ENCODE assay signal across 7 cellular contexts in genomic region chr16:67514382-67514828, GRCh38. TPM values are rescaled to one million over a fixed set of nuclear protein-coding genes. Genes with fewer than 3 reads are reported as not detected.
DNase-seq lines count a peak whose midpoint lies in the region; ATAC-seq and TF ChIP-seq lines count a peak whose summit lies in the region.

No MANE protein-coding gene starts in this region.

- H3K36me3 Mint-ChIP-seq in activated CD4-positive, alpha-beta T cell treated with anti-CD3 and anti-CD28 coated beads for 36 hours (ENCODE audit: low read depth), result no peaks in the 10 kb centered on the region

- POLR2A ChIA-PET in activated CD4-positive, alpha-beta T cell treated with anti-CD3 and anti-CD28 coated beads for 36 hours (lab: Charles Lee), result interaction anchor here (0.7 to 1.1 kb wide), 3 partner anchors 15 to 781 kb away, joined by 3 to 5 read pairs (median 3); no protein-coding TSS in a partner anchor

- DNase-seq in NCI-H446 treated with DMSO at 0.1 percent for 48 hours (lab: John Stamatoyannopoulos, UW) (peak; percentile 51), dedifferentiated amniotic fluid mesenchymal stem cell (ENCODE audit: extremely low spot score) (peak; percentile 78), lung microvascular endothelial cell (ENCODE audit: low read depth in 2 of 2) (peak; percentile 83 to 84)
- peak; percentile 91 for DNase-seq in activated CD4-positive, alpha-beta T cell treated with anti-CD3 and anti-CD28 coated beads for 36 hours
- DNase-seq in stimulated activated CD8-positive, alpha-beta memory T cell treated with anti-CD3 and anti-CD28 coated beads, Interleukin-4, amount 100 ng/mL, for 24 hours (ENCODE audit: low read depth), result peak; percentile 69

- CTCF ChIA-PET in activated CD4-positive, alpha-beta T cell treated with anti-CD3 and anti-CD28 coated beads for 36 hours (lab: Charles Lee), result interaction anchor here (0.6 to 17.0 kb wide), 19 partner anchors 9 to 603 kb away, joined by 3 to 390 read pairs (median 4); partner anchors contain the start of genes AGRP, ATP6V0D1 and CARMIL2

- no peaks in the 10 kb centered on the region for H3K9me3 Mint-ChIP-seq in activated CD4-positive, alpha-beta T cell treated with anti-CD3 and anti-CD28 coated beads for 36 hours (ENCODE audit: low read depth)

- ATAC-seq in HG02885 (IDR thresholded peaks at IDR 0.05; ENCODE audit: poor library complexity, unreplicated experiment), result peak; percentile 41
- ATAC-seq in activated CD4-positive, alpha-beta T cell treated with anti-CD3 and anti-CD28 coated beads for 36 hours, result peak; percentile 91

- H3K27ac Mint-ChIP-seq in activated CD4-positive, alpha-beta T cell treated with anti-CD3 and anti-CD28 coated beads for 36 hours, result peak overlapping the region; percentile 55

- no peaks in the 10 kb centered on the region for H3K27me3 Mint-ChIP-seq in activated CD4-positive, alpha-beta T cell treated with anti-CD3 and anti-CD28 coated beads for 36 hours

- TF ChIP-seq CTCF in GM12873 (IDR thresholded peaks at IDR 0.05; ENCODE audit: insufficient read depth, low read depth, low read length, missing control alignments), result peak; percentile 75

- no peak overlapping the region for H3K4me3 Mint-ChIP-seq in activated CD4-positive, alpha-beta T cell treated with anti-CD3 and anti-CD28 coated beads for 36 hours

- intact Hi-C loops in activated CD4-positive, alpha-beta T cell treated with anti-CD3 and anti-CD28 coated beads for 36 hours (cut with DNase I, micrococcal nuclease), result loop anchor here (1.0 kb wide), 2 partner anchors 20 to 33 kb away; partner anchors contain the start of gene ATP6V0D1 (in 2 of the 2)

- peaks cover 8% of the 10 kb centered on the region for H3K4me1 Mint-ChIP-seq in activated CD4-positive, alpha-beta T cell treated with anti-CD3 and anti-CD28 coated beads for 36 hours

RNA-seq across cellular contexts. Expression of gene RIPOR1, which starts 14.2 kb away (rescaled TPM):
- total RNA-seq in activated CD4-positive, alpha-beta T cell treated with anti-CD3 and anti-CD28 coated beads for 36 hours, result 10 to 100 TPM; 18.9 to 24.1 TPM
- 20.7 and 23.4 TPM in 2 replicates for total RNA-seq in lung microvascular endothelial cell

RNA-seq across cellular contexts. Expression of gene AGRP, which starts 31.1 kb away (rescaled TPM):
- total RNA-seq in activated CD4-positive, alpha-beta T cell treated with anti-CD3 and anti-CD28 coated beads for 36 hours, result not detected
- total RNA-seq in lung microvascular endothelial cell, result not detected in 2 replicates

RNA-seq across cellular contexts. Expression of gene ATP6V0D1, which starts 33.4 kb away (rescaled TPM):
- 10 to 100 TPM; 16.3 to 17.3 TPM for total RNA-seq in activated CD4-positive, alpha-beta T cell treated with anti-CD3 and anti-CD28 coated beads for 36 hours
- total RNA-seq in lung microvascular endothelial cell, result 92.1 and 95.2 TPM in 2 replicates

RNA-seq across cellular contexts. Expression of gene CTCF, which starts 47.9 kb away (rescaled TPM):
- 10 to 100 TPM; 51.0 to 66.4 TPM for total RNA-seq in activated CD4-positive, alpha-beta T cell treated with anti-CD3 and anti-CD28 coated beads for 36 hours
- total RNA-seq in lung microvascular endothelial cell, result 17.2 and 24.8 TPM in 2 replicates

Comparison
In these comparisons a context has a peak if more than half of its experiments do, and no peak if none do; other contexts are left out.
1. Peak in every context shown above with its lines: DNase-seq and ATAC-seq.